Comparison of ENCODE assay signal across 22 cellular contexts in the genomic region with DNA sequence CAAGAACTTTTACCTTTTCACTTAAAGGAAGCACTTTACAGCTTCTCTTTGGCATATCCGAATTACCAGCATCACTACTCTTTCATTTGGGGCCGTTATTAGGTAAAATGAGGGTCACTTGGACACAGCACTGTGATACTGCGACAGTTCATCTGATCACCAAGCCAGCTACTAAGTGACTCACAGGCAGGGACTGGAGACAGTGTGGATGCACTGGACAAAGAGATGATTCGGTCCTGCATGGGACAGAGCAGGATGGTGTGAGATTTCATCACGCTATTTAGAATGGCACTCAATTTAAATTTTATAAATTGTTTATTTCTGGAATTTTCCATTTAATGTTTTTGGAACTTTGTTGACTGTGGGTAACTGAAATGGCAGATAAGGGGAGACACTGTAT. TPM values are rescaled to one million over a fixed set of nuclear protein-coding genes. Genes with fewer than 3 reads are reported as not detected.
DNase-seq lines count a peak whose midpoint lies in the region; ATAC-seq, FAIRE-seq and TF ChIP-seq lines count a peak whose summit lies in the region.
"Had no signal": no experiment of that assay in that cellular context is flagged by ENCODE, and none has a peak within 500 bp of the region (broad histone marks: within the 10 kb centered on the region; RNA-seq: fewer than 3 reads in every experiment).

No MANE protein-coding gene starts in this region.

- H3K18ac ChIP-seq in trophoblast cell (ENCODE audit: low read length) = peak overlapping the region; percentile 71

- H2AK5ac ChIP-seq in trophoblast cell (ENCODE audit: low read length) = no peak overlapping the region

- peak overlapping the region in 30 of 59 donors; percentile 6 to 78 (median 50) for H3K27ac ChIP-seq in dorsolateral prefrontal cortex
- H3K27ac ChIP-seq in trophoblast cell (ENCODE audit: low read depth, low read length) = no peak overlapping the region
- H3K27ac ChIP-seq: KMS-11, SJSA1 had no signal

- no peak overlapping the region for H3K4ac ChIP-seq in trophoblast cell (ENCODE audit: low read depth, low read length)

- H3K4me3 ChIP-seq in dorsolateral prefrontal cortex (no peak overlapping the region), trophoblast cell (ENCODE audit: low read depth, low read length) (no peak overlapping the region)
- H3K4me3 ChIP-seq: SJSA1 had no signal

- H2BK12ac ChIP-seq in trophoblast cell (ENCODE audit: low read length) = peak overlapping the region; percentile 37

- intact Hi-C loops in dorsolateral prefrontal cortex (cut with DNase I) = loop anchor here in 1 of 2 donors (5.0 kb wide), 1 partner anchor 181 kb away; no protein-coding TSS in a partner anchor

- no peak overlapping the region for H3K14ac ChIP-seq in trophoblast cell (ENCODE audit: low read length)

- H3K79me2 ChIP-seq in trophoblast cell (ENCODE audit: control insufficient read depth, insufficient read depth, low read length, poor library complexity) = peaks cover 3% of the 10 kb centered on the region

- H3K23ac ChIP-seq in trophoblast cell (ENCODE audit: low read length) = no peak overlapping the region

- DNase-seq in AG08395 (ENCODE audit: low spot score) (peak; percentile 12), RCC 7860 (ENCODE audit: low spot score) (peak; percentile 23), dorsolateral prefrontal cortex (peak in 1 of 10 donors; percentile 38), trophoblast cell (no peak)
- no peak for DNase-seq in stimulated activated CD4-positive, alpha-beta T cell treated with anti-CD3 and anti-CD28 coated beads, Interleukin-4, amount 100 ng/mL, for 24 hours
- DNase-seq: 8988T; BE2C; Caco-2; CD4-positive, alpha-beta T cell; DMS153; NCI-H1436; NCI-H1930; NCI-H345; NCI-H524 treated with DMSO at 0.1 percent for 48 hours; PC-3 had no signal

- peaks cover 39% of the 10 kb centered on the region for H3K79me1 ChIP-seq in trophoblast cell (ENCODE audit: low read length)

- WGBS in trophoblast cell (ENCODE audit: extremely low coverage, insufficient coverage, insufficient read length) = no CpG with 5 or more reads among the region's 5 CpGs

- H2AFZ ChIP-seq in trophoblast cell (ENCODE audit: insufficient read depth, low read length, poor library complexity) = no peak overlapping the region

- no peaks in the 10 kb centered on the region for H3K36me3 ChIP-seq in trophoblast cell (ENCODE audit: control insufficient read depth in 1 of 2, insufficient read depth in 2 of 2, low read length in 2 of 2)
- H3K36me3 ChIP-seq: BE2C, SJSA1 had no signal

- no peak overlapping the region for H2BK5ac ChIP-seq in trophoblast cell (ENCODE audit: low read depth, low read length, poor library complexity)

- peak overlapping the region; percentile 53 for H4K91ac ChIP-seq in trophoblast cell (ENCODE audit: low read depth, low read length)

- peak overlapping the region; percentile 81 for H2BK120ac ChIP-seq in trophoblast cell (ENCODE audit: insufficient read depth, low read length, poor library complexity)

- H3K4me2 ChIP-seq in trophoblast cell (ENCODE audit: low read length) = no peak overlapping the region
- H3K4me2 ChIP-seq: KMS-11 had no signal

- H3K9ac ChIP-seq in trophoblast cell (ENCODE audit: low read length) = no peak overlapping the region
- H3K9ac ChIP-seq: KMS-11 had no signal

- TF ChIP-seq CTCF in dorsolateral prefrontal cortex (IDR thresholded peaks at IDR 0.05 in 54 of 56, conservative IDR thresholded peaks at IDR 0.05 in 2 of 56; ENCODE audit: low read depth in 1 of 56, partially characterized antibody in 56 of 56) = no peak

- no peak overlapping the region for H4K12ac ChIP-seq in trophoblast cell (ENCODE audit: low read depth, low read length)

- ATAC-seq in HG02642 (IDR thresholded peaks at IDR 0.05; ENCODE audit: poor library complexity, unreplicated experiment) = no peak
- ATAC-seq in HG02798 (IDR thresholded peaks at IDR 0.05; ENCODE audit: poor library complexity, unreplicated experiment) = no peak
- ATAC-seq in HG02938 (IDR thresholded peaks at IDR 0.05; ENCODE audit: unreplicated experiment) = no peak
- ATAC-seq: PC-3 had no signal

- peaks cover 23 to 37% of the 10 kb centered on the region in 2 experiments for H3K4me1 ChIP-seq in trophoblast cell (ENCODE audit: control insufficient read depth in 1 of 2, insufficient read depth in 2 of 2, low read length in 2 of 2)

- H4K8ac ChIP-seq in trophoblast cell (ENCODE audit: low read depth, low read length) = no peak overlapping the region

- no peaks in the 10 kb centered on the region for H3K9me3 ChIP-seq in trophoblast cell (ENCODE audit: insufficient read depth, low read depth, low read length)
- H3K9me3 ChIP-seq: BE2C, Caco-2, SJSA1 had no signal

- no peaks in the 10 kb centered on the region for H3K27me3 ChIP-seq in dorsolateral prefrontal cortex
- no peaks in the 10 kb centered on the region for H3K27me3 ChIP-seq in trophoblast cell (ENCODE audit: insufficient read depth, low read length)
- H3K27me3 ChIP-seq: BE2C, SJSA1 had no signal

- FAIRE-seq in RCC 7860 (lab: Jason Lieb, UNC) = no peak
- FAIRE-seq: H54 had no signal

RNA-seq across cellular contexts. Expression of a gene that starts 17.9 kb away (rescaled TPM):
- total RNA-seq in dorsolateral prefrontal cortex = 100 to 1,000 TPM in 47 of 120 experiments, 10 to 100 TPM in 73; 43.3 to 151 (median 93.9) TPM
- polyA plus RNA-seq in trophoblast cell (2013) = 12.8 and 13.8 TPM in 2 replicates
- total RNA-seq: CD4-positive, alpha-beta T cell; HT-29 had no signal

Comparison
In these comparisons a context has a peak if more than half of its experiments do, and no peak if none do; other contexts are left out.
1. DNase-seq: peak in AG08395 (single experiment) and RCC 7860 (single experiment); none in trophoblast cell (0 of 2) and stimulated activated CD4-positive, alpha-beta T cell treated with anti-CD3 and anti-CD28 coated beads, Interleukin-4, amount 100 ng/mL, for 24 hours (single experiment).